In the genomic region with DNA sequence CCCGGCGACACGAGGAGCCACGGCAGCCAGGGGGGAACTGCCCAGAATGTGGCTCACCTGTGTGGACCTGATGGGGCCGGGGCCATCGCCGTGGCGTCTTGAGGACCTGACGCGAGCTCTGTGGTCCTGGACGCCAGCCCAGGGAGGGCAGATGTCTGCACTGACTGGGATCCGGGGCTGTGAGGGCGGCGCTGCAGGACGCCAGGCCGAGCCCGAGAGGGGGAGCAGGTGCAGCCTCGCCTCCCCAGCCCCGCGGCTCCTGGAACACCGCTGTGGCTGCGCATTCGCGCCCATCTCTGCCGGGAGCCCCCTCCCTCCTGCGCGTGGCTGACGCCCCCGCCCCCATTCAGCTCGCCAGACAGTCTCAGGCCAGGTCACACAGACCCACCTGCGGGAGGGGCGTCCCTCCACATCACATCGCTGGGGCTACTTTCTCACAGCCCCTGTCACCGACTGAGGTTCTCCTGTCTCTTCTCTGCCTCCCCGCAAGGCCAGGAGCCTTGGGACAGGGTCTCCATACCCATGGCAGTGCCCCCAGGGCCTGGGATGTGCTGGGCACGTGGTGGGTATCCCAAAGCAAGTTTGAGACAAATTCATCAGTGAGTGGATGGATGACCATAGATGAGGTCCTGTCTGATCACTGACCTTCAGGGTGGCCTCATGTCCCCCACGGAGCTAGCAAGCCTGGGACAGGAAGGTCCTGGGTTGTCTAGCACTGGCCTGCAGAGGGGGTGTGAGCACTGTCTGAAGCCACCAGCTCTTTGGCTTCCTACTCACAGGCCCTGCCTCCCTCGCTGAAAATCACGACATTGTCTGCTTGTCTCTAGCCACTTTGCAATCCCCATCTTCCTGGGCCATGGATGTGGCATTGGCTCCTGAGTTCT, we compare ENCODE assay signal across 9 cellular contexts. TPM values are rescaled to one million over a fixed set of nuclear protein-coding genes. Genes with fewer than 3 reads are reported as not detected.
A peak's percentile ranks its signal among the peaks of the same experiment; 100 is the strongest.
DNase-seq lines count a peak whose midpoint lies in the region; ATAC-seq and TF ChIP-seq lines count a peak whose summit lies in the region.
"Had no signal": no experiment of that assay in that cellular context is flagged by ENCODE, and none has a peak within 500 bp of the region (broad histone marks: within the 10 kb centered on the region; RNA-seq: fewer than 3 reads in every experiment).

No MANE protein-coding gene starts in this region.

- no peak overlapping the region for H3K27ac Mint-ChIP-seq in chondrocyte (ENCODE audit: unreplicated experiment)
- H3K27ac Mint-ChIP-seq: T-helper 2 cell treated with Interferon-gamma antibody and Interleukin-4, amounts not matched to agents 5 μg/mL and 100 μg/mL, for 36 hours had no signal

- H3K36me3 Mint-ChIP-seq in chondrocyte (ENCODE audit: low read depth), result peaks cover 1% of the 10 kb centered on the region

- no peak overlapping the region for H3K4me3 Mint-ChIP-seq in chondrocyte (ENCODE audit: unreplicated experiment)
- H3K4me3 Mint-ChIP-seq: T-helper 2 cell treated with Interferon-gamma antibody and Interleukin-4, amounts not matched to agents 5 μg/mL and 100 μg/mL, for 36 hours had no signal

- peaks cover 40% of the 10 kb centered on the region for H3K27me3 Mint-ChIP-seq in chondrocyte (ENCODE audit: low read depth)

- DNase-seq in COR-L47 (lab: John Stamatoyannopoulos, UW) (peak; percentile 65), LHCN-M2 (ENCODE audit: low read depth) (peak; percentile 19), chondrocyte (ENCODE audit: low spot score) (peak; percentile 88), mesenteric fat pad (ENCODE audit: low spot score) (peak; percentile 85), occipital lobe (lab: John Stamatoyannopoulos, UW) (no peak)
- DNase-seq in activated CD4-positive, alpha-beta T cell treated with anti-CD3 and anti-CD28 coated beads for 48 hours, result no peak
- no peak for DNase-seq in stimulated activated naive CD4-positive, alpha-beta T cell (lab: John Stamatoyannopoulos, UW)

- no peaks in the 10 kb centered on the region for H3K4me1 Mint-ChIP-seq in chondrocyte (ENCODE audit: low read depth)

- peak; percentile 21 for TF ChIP-seq CTCF in chondrocyte (IDR thresholded peaks at IDR 0.05)

- no peak for ATAC-seq in GM21423 (IDR thresholded peaks at IDR 0.05; ENCODE audit: unreplicated experiment)

- H3K9me3 Mint-ChIP-seq in chondrocyte (ENCODE audit: low read depth), result peaks cover 19% of the 10 kb centered on the region
- H3K9me3 Mint-ChIP-seq: T-helper 2 cell treated with Interferon-gamma antibody and Interleukin-4, amounts not matched to agents 5 μg/mL and 100 μg/mL, for 36 hours had no signal

RNA-seq across cellular contexts. Expression of gene RASGEF1C, which starts 47.3 kb away (rescaled TPM):
- not detected in 2 replicates for total RNA-seq in LHCN-M2 (2014; rRNA removed)
- polyA plus RNA-seq in LHCN-M2 (2012), result not detected
- not detected in 3 replicates for total RNA-seq in chondrocyte
- not detected for total RNA-seq in mesenteric fat pad
- total RNA-seq in occipital lobe, result 12.8 TPM

Comparison
In these comparisons a context has a peak if more than half of its experiments do, and no peak if none do; other contexts are left out.
1. DNase-seq: peak in COR-L47 (single experiment), LHCN-M2 (single experiment), chondrocyte (single experiment) and mesenteric fat pad (single experiment); none in activated CD4-positive, alpha-beta T cell treated with anti-CD3 and anti-CD28 coated beads for 48 hours (single experiment), occipital lobe (single experiment) and stimulated activated naive CD4-positive, alpha-beta T cell (0 of 6).
2. RNA of gene RASGEF1C, which starts 47.3 kb away (total RNA-seq): 12.8 TPM in occipital lobe (single experiment); not detected in chondrocyte, not detected in LHCN-M2 and not detected in mesenteric fat pad (single experiment); every median in the first group is over 10 times any median in the second.